ENCODE assay signal across 8 cellular contexts in the genomic region with DNA sequence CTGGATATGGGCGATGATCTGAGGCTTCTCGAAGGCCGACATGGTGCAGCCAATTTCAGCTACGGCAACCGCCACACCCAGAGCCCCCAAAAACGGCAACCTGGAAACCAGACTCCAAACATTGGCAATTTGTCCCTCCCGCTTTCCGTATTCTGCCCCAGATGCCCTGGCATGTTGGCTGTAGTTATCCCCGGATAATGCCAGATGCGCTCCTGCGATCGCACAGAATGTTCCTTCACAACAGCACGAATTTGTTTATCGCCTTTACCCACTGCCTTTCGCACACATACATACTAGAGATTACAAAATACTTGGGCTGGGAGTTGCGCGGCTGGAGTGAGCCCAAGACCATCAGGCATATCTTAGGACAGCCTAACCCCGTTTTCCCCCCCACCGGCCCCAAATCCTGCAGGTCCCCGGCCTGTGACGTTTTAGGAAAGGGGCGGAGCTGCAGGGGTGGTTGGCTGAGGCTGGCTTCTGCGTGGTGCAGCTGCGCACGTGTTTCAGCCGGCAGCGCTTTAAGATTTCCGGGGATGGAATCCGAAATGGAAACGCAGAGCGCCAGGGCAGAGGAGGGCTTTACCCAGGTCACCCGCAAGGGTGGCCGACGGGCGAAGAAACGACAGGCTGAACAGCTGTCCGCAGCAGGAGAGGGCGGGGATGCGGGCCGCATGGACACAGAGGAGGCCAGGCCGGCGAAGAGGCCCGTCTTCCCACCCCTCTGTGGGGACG. TPM values are rescaled to one million over a fixed set of nuclear protein-coding genes. Genes with fewer than 3 reads are reported as not detected.
A peak's percentile ranks its signal among the peaks of the same experiment; 100 is the strongest.
DNase-seq lines count a peak whose midpoint lies in the region; ATAC-seq and TF ChIP-seq lines count a peak whose summit lies in the region.

A gene (plus strand): TSS at position 487 of the 732 bp plus-strand sequence. CDS start 47 bp downstream, at position 534.

- H3K27me3 Mint-ChIP-seq in HFFc6 (ENCODE audit: insufficient read depth): peaks cover 6% of the 10 kb centered on the region
- H3K27me3 Mint-ChIP-seq in activated naive CD4-positive, alpha-beta T cell treated with anti-CD3 and anti-CD28 coated beads, Interleukin-2, amount 10 ng/mL, durations not matched to agents 7 days and 5 days: no peaks in the 10 kb centered on the region

- H3K4me3 Mint-ChIP-seq in HFFc6: peak within 1 kb of the TSS; percentile 99
- H3K4me3 Mint-ChIP-seq in activated naive CD4-positive, alpha-beta T cell treated with anti-CD3 and anti-CD28 coated beads, Interleukin-2, amount 10 ng/mL, durations not matched to agents 7 days and 5 days: peak within 1 kb of the TSS; percentile 91

- peak within 1 kb of the TSS; percentile 99 for H3K27ac ChIP-seq in SK-N-MC
- H3K27ac ChIP-seq in gastroesophageal sphincter: peak within 1 kb of the TSS; percentile 66 to 94 (median 86)
- H3K27ac ChIP-seq in neutrophil: peak within 1 kb of the TSS; percentile 87
- H3K27ac ChIP-seq in substantia nigra (ENCODE audit: low read depth, low read length, poor library complexity, severe bottlenecking): peak within 1 kb of the TSS; percentile 99

- H3K9me3 ChIP-seq in SK-N-MC (ENCODE audit: low read depth, low read length) (no peaks in the 10 kb centered on the region), gastroesophageal sphincter (no peaks in the 10 kb centered on the region), neutrophil (no peaks in the 10 kb centered on the region)

- TF ChIP-seq EP300 in gastroesophageal sphincter (IDR thresholded peaks at IDR 0.05): no peak

- H3K36me3 ChIP-seq in SK-N-MC (ENCODE audit: insufficient read depth, low read length) (peaks cover 33% of the 10 kb centered on the region), gastroesophageal sphincter (peaks cover 0 to 28% of the 10 kb centered on the region in 2 donors), neutrophil (peaks cover 2% of the 10 kb centered on the region)

- TF ChIP-seq POLR2A in NB4 (IDR thresholded peaks at IDR 0.05; ENCODE audit: extremely low read depth, insufficient read length) (peak; percentile 48), gastroesophageal sphincter (IDR thresholded peaks at IDR 0.05) (peak; percentile 12 to 26)

- peak within 1 kb of the TSS; percentile 94 for H3K9ac ChIP-seq in SK-N-MC (ENCODE audit: insufficient read length)

- peak within 1 kb of the TSS; percentile 94 for H3K4me3 ChIP-seq in NB4 (ENCODE audit: low read depth, low read length)
- H3K4me3 ChIP-seq in SK-N-MC: peak within 1 kb of the TSS; percentile 94
- H3K4me3 ChIP-seq in gastroesophageal sphincter: peak within 1 kb of the TSS; percentile 60 to 74
- H3K4me3 ChIP-seq in neutrophil (ENCODE audit: low read depth in 1 of 2, low read length in 1 of 2): peak within 1 kb of the TSS; percentile 87 to 91

- CTCF ChIA-PET in activated naive CD4-positive, alpha-beta T cell treated with anti-CD3 and anti-CD28 coated beads, Interleukin-2, amount 10 ng/mL, durations not matched to agents 7 days and 5 days (lab: Charles Lee): interaction anchor here (1.3 to 1.4 kb wide), 2 partner anchors 29 to 31 kb away, joined by 3 to 6 read pairs; no protein-coding TSS in a partner anchor

- peaks cover 28% of the 10 kb centered on the region for H3K4me1 Mint-ChIP-seq in HFFc6 (ENCODE audit: low read depth)
- H3K4me1 Mint-ChIP-seq in activated naive CD4-positive, alpha-beta T cell treated with anti-CD3 and anti-CD28 coated beads, Interleukin-2, amount 10 ng/mL, durations not matched to agents 7 days and 5 days: peaks cover 46% of the 10 kb centered on the region

- TF ChIP-seq CTCF in HFFc6 (IDR thresholded peaks at IDR 0.05) (peak; percentile 33; the same call in 1 of the 2 replicates), NB4 (IDR thresholded peaks at IDR 0.05; ENCODE audit: low read depth, low read length) (no peak), gastroesophageal sphincter (IDR thresholded peaks at IDR 0.05) (peak in 1 of 4 experiments; percentile 1), neutrophil (IDR thresholded peaks at IDR 0.05) (peak; percentile 33)

- peaks cover 25% of the 10 kb centered on the region for H3K36me3 Mint-ChIP-seq in HFFc6 (ENCODE audit: low read depth)
- peaks cover 24% of the 10 kb centered on the region for H3K36me3 Mint-ChIP-seq in activated naive CD4-positive, alpha-beta T cell treated with anti-CD3 and anti-CD28 coated beads, Interleukin-2, amount 10 ng/mL, durations not matched to agents 7 days and 5 days

- H3K4me1 ChIP-seq in gastroesophageal sphincter: peaks cover 0 to 37% (median 12%) of the 10 kb centered on the region in 3 donors
- H3K4me1 ChIP-seq in neutrophil (ENCODE audit: control insufficient read depth in 1 of 2, insufficient read depth in 1 of 2, low read depth in 1 of 2, low read length in 1 of 2): peaks cover 21 to 27% of the 10 kb centered on the region in 2 experiments

- DNase-seq in GM04503 (ENCODE audit: low read depth): peak; percentile 74
- peak; percentile 94 for DNase-seq in HFFc6
- peak; percentile 98 for DNase-seq in NB4 (ENCODE audit: low read depth)
- peak; percentile 86 for DNase-seq in SK-N-MC (ENCODE audit: low read depth, low spot score)
- DNase-seq in activated naive CD4-positive, alpha-beta T cell treated with anti-CD3 and anti-CD28 coated beads, Interleukin-2, amount 10 ng/mL, durations not matched to agents 7 days and 5 days: peak; percentile 98
- DNase-seq in substantia nigra (lab: John Stamatoyannopoulos, UW): peak; percentile 66 to 98 (median 91)

- no peaks in the 10 kb centered on the region for H3K9me3 Mint-ChIP-seq in HFFc6
- no peaks in the 10 kb centered on the region for H3K9me3 Mint-ChIP-seq in activated naive CD4-positive, alpha-beta T cell treated with anti-CD3 and anti-CD28 coated beads, Interleukin-2, amount 10 ng/mL, durations not matched to agents 7 days and 5 days

- H3K27me3 ChIP-seq in gastroesophageal sphincter (no peaks in the 10 kb centered on the region), neutrophil (no peaks in the 10 kb centered on the region)

- 0% methylated on average over 7 to 15 of the region's 44 CpGs for whole genome bisulfite sequencing in gastroesophageal sphincter (ENCODE audit: low coverage in 1 of 2), 2 donors

- peak; percentile 98 for ATAC-seq in gastroesophageal sphincter

- H3K27ac Mint-ChIP-seq in HFFc6: peak within 1 kb of the TSS; percentile 100
- H3K27ac Mint-ChIP-seq in activated naive CD4-positive, alpha-beta T cell treated with anti-CD3 and anti-CD28 coated beads, Interleukin-2, amount 10 ng/mL, durations not matched to agents 7 days and 5 days: peak within 1 kb of the TSS; percentile 95

RNA-seq across cellular contexts. Expression of the gene that starts here (rescaled TPM):
- 10 to 100 TPM; 18.3 to 26.0 (median 20.4) TPM for total RNA-seq in HFFc6 (2021; fragmentation: NEBNext Ultra II Directional; extraction: Animal tissue kit (Norgen Biotek cat#: 25700))
- 10 to 100 TPM; 11.7 to 25.3 (median 19.3) TPM for total RNA-seq in gastroesophageal sphincter

Comparison
In these comparisons a context has a peak if more than half of its experiments do, and no peak if none do; other contexts are left out.
1. Peak in every context shown above with its lines: DNase-seq, ATAC-seq, H3K4me3 ChIP-seq and H3K27ac ChIP-seq.